ENCODE assay signal across 9 cellular contexts in genomic region chr7:124162667-124163066, GRCh38.
"Had no signal": no experiment of that assay in that cellular context is flagged by ENCODE, and none has a peak within 500 bp of the region (broad histone marks: within the 10 kb centered on the region; RNA-seq: fewer than 3 reads in every experiment).

No MANE protein-coding gene starts in this region.

- FAIRE-seq: pancreas had no signal

- H3K4me3 ChIP-seq: coronary artery, gastroesophageal sphincter, hepatocyte, pancreas, stomach had no signal

- H3K27ac ChIP-seq: coronary artery, gastroesophageal sphincter, hepatocyte, pancreas, stomach had no signal

- DNase-seq: amniotic stem cell; effector CD8-positive, alpha-beta T cell; kidney glomerular epithelial cell; pancreas; stomach; T-helper 2 cell had no signal
